ENCODE assay signal across 15 cellular contexts in the genomic region with DNA sequence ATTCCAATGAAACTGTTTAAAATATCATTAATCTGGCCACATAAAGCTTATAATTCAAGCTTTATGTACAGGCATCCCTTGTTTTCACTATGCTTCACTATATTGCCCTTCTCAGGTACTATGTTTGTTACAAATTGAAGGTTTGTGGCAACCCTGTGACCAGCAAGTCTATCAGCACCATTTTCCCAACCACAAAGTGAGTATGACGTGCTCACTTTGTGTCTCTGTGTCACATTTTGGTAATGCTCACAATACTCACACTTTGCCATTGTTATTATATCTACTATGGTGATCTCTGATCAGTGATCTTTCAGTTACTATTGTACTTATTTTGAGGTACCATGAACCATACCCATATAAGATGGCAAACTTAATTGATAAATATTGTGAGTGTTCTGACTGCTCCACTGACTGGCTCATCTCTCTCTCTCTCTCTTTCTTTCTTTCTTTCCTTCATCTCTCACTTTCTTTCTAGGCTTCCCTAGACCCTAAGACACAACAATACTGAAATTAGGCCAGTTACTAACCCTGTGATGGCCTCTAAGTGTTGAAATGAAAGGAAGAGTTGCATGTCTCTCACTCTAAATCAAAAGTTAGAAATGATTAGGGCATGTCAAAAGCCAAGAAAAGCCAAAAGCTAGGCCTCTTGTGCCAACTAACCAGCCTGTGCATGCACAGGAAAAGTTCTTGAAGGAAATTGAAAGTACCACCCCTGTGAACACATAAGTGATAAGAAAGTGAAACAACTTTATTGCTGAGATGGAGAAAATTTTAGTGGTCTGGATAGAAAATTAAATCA.
DNase-seq lines count a peak whose midpoint lies in the region; ATAC-seq, FAIRE-seq and TF ChIP-seq lines count a peak whose summit lies in the region.
"Had no signal": no experiment of that assay in that cellular context is flagged by ENCODE, and none has a peak within 500 bp of the region (broad histone marks: within the 10 kb centered on the region; RNA-seq: fewer than 3 reads in every experiment).

No MANE protein-coding gene starts in this region.

- H3K27me3 Mint-ChIP-seq in CD4-positive, alpha-beta memory T cell: no peaks in the 10 kb centered on the region
- H3K27me3 Mint-ChIP-seq in GM23338 (ENCODE audit: insufficient read depth, low read depth, poor library complexity): no peaks in the 10 kb centered on the region
- no peaks in the 10 kb centered on the region for H3K27me3 Mint-ChIP-seq in activated CD4-positive, alpha-beta T cell treated with anti-CD3 and anti-CD28 coated beads, Interleukin-2, amount 10 ng/mL, durations not matched to agents 7 days and 5 days
- no peaks in the 10 kb centered on the region for H3K27me3 Mint-ChIP-seq in naive B cell
- H3K27me3 Mint-ChIP-seq: progenitor cell of endocrine pancreas had no signal

- no peaks in the 10 kb centered on the region for H3K9me2 ChIP-seq in GM23338 (ENCODE audit: insufficient read depth)

- H3K9me3 ChIP-seq in CD4-positive, alpha-beta memory T cell (ENCODE audit: control insufficient read depth in 1 of 2, low read length in 2 of 2): no peaks in the 10 kb centered on the region
- H3K9me3 ChIP-seq in kidney (ENCODE audit: control insufficient read depth in 1 of 2, low read length in 2 of 2): no peaks in the 10 kb centered on the region

- peaks cover 94% of the 10 kb centered on the region for H3K4me1 ChIP-seq in CD4-positive, alpha-beta memory T cell (ENCODE audit: insufficient read depth, low read length)
- H3K4me1 ChIP-seq in GM23338 (ENCODE audit: insufficient read depth): 0 out of 2 replicates have a peak, but pooled peaks cover 8% of the 10 kb centered on the region
- H3K4me1 ChIP-seq in kidney (ENCODE audit: control insufficient read depth in 1 of 2, insufficient read depth in 1 of 2, low read depth in 1 of 2, low read length in 2 of 2): peaks cover 0 to 2% of the 10 kb centered on the region in 2 donors

- peaks cover 60 to 93% (median 75%) of the 10 kb centered on the region in 4 donors for H3K4me1 Mint-ChIP-seq in CD4-positive, alpha-beta memory T cell
- peaks cover 3% of the 10 kb centered on the region; the same call in 2 of the 3 replicates for H3K4me1 Mint-ChIP-seq in GM23338
- H3K4me1 Mint-ChIP-seq in activated CD4-positive, alpha-beta T cell treated with anti-CD3 and anti-CD28 coated beads, Interleukin-2, amount 10 ng/mL, durations not matched to agents 7 days and 5 days: peaks cover 89% of the 10 kb centered on the region
- H3K4me1 Mint-ChIP-seq in naive B cell: peaks cover 39 to 82% (median 75%) of the 10 kb centered on the region in 3 donors

- H4K20me1 ChIP-seq in GM23338 (replicated peaks; ENCODE audit: insufficient read depth): no peaks in the 10 kb centered on the region

- intact Hi-C loops in CD4-positive, alpha-beta memory T cell (cut with micrococcal nuclease): loop anchor here (2.0 kb wide), 1 partner anchor 14 kb away; no protein-coding TSS in a partner anchor
- intact Hi-C loops in kidney (cut with DNase I): no loop called here

- peak; percentile 36 to 76 (median 45) for DNase-seq in CD4-positive, alpha-beta memory T cell
- DNase-seq in GM23338 (ENCODE audit: low spot score) (no peak), naive B cell (no peak), NCI-H748 treated with DMSO at 0.1 percent for 48 hours (lab: John Stamatoyannopoulos, UW) (no peak), kidney (no peak), NCI-H748 (lab: John Stamatoyannopoulos, UW; ENCODE audit: unreplicated experiment) (no peak)
- DNase-seq in activated CD4-positive, alpha-beta T cell treated with anti-CD3 and anti-CD28 coated beads, Interleukin-2, amount 10 ng/mL, durations not matched to agents 7 days and 5 days: peak; percentile 50
- DNase-seq: caudate nucleus, erythroblast, GM23248, hypothalamus, Karpas-422, NCI-H2081 treated with DMSO at 0.1 percent for 48 hours had no signal

- no peak overlapping the region for H3K9ac ChIP-seq in kidney (ENCODE audit: low read length in 2 of 2)
- H3K9ac ChIP-seq: GM23248 had no signal

- peak overlapping the region; percentile 59 for H3K27ac ChIP-seq in CD4-positive, alpha-beta memory T cell (ENCODE audit: low read depth, low read length)
- H3K27ac ChIP-seq in GM23338 (ENCODE audit: low read depth) (no peak overlapping the region), kidney (ENCODE audit: low read depth in 2 of 2, low read length in 2 of 2) (no peak overlapping the region)
- H3K27ac ChIP-seq: GM23248 had no signal

- no peaks in the 10 kb centered on the region for H3K36me3 ChIP-seq in CD4-positive, alpha-beta memory T cell (ENCODE audit: insufficient read depth, low read length)
- no peaks in the 10 kb centered on the region for H3K36me3 ChIP-seq in GM23338 (ENCODE audit: insufficient read depth)
- no peaks in the 10 kb centered on the region for H3K36me3 ChIP-seq in kidney (ENCODE audit: control insufficient read depth in 1 of 2, insufficient read depth in 2 of 2, low read length in 2 of 2)

- H2AFZ ChIP-seq in GM23338: peak overlapping the region; percentile 76; the same call in 1 of the 2 replicates
- H2AFZ ChIP-seq: GM23248 had no signal

- no peaks in the 10 kb centered on the region for H3K27me3 ChIP-seq in CD4-positive, alpha-beta memory T cell (ENCODE audit: insufficient read depth, low read length)
- H3K27me3 ChIP-seq in GM23338 (ENCODE audit: insufficient read depth): no peaks in the 10 kb centered on the region

- H3K79me2 ChIP-seq in GM23338 (replicated peaks; ENCODE audit: insufficient read depth): no peaks in the 10 kb centered on the region

- no peak for ATAC-seq in GM23338
- peak in 1 of 2 donors; percentile 31 for ATAC-seq in naive B cell (ENCODE audit: low read depth in 2 of 2)
- no peak for ATAC-seq in HG03108 (IDR thresholded peaks at IDR 0.05; ENCODE audit: unreplicated experiment)

- H3F3A ChIP-seq in GM23338 (replicated peaks; ENCODE audit: low read depth): no peaks in the 10 kb centered on the region

- no peak overlapping the region for H3K4me2 ChIP-seq in GM23338

- no peak overlapping the region for H3K4me3 ChIP-seq in CD4-positive, alpha-beta memory T cell (ENCODE audit: low read length in 2 of 2)
- no peak overlapping the region for H3K4me3 ChIP-seq in GM23338
- no peak overlapping the region for H3K4me3 ChIP-seq in kidney (ENCODE audit: low read length in 2 of 2)
- H3K4me3 ChIP-seq: GM23248 had no signal

- TF ChIP-seq CTCF in GM23338 (conservative IDR thresholded peaks at IDR 0.05; ENCODE audit: low read depth in 2 of 2) (no peak), kidney (IDR thresholded peaks at IDR 0.05; ENCODE audit: borderline replicate concordance, extremely low read depth, insufficient read depth) (no peak)

- POLR2A ChIA-PET in CD4-positive, alpha-beta memory T cell (lab: Charles Lee; ENCODE audit: partially characterized antibody): interaction anchor here (0.7 to 2.7 kb wide), 15 partner anchors 9 to 249 kb away, joined by 3 to 20 read pairs (median 4); a partner anchor contains a TSS
- POLR2A ChIA-PET in activated CD4-positive, alpha-beta T cell treated with anti-CD3 and anti-CD28 coated beads, Interleukin-2, amount 10 ng/mL, durations not matched to agents 7 days and 5 days (lab: Charles Lee): no interaction called here

- FAIRE-seq in kidney (lab: Jason Lieb, UNC): no peak

- H3K9me3 Mint-ChIP-seq in CD4-positive, alpha-beta memory T cell: peaks cover 0 to 9% (median under 1%) of the 10 kb centered on the region in 8 donors
- H3K9me3 Mint-ChIP-seq in GM23338: peaks cover 9% of the 10 kb centered on the region
- peaks cover 14% of the 10 kb centered on the region for H3K9me3 Mint-ChIP-seq in activated CD4-positive, alpha-beta T cell treated with anti-CD3 and anti-CD28 coated beads, Interleukin-2, amount 10 ng/mL, durations not matched to agents 7 days and 5 days
- H3K9me3 Mint-ChIP-seq in naive B cell: peaks cover 0 to 4% (median 1%) of the 10 kb centered on the region in 7 donors

- peak overlapping the region; percentile 83 to 95 (median 85) for H3K27ac Mint-ChIP-seq in CD4-positive, alpha-beta memory T cell
- H3K27ac Mint-ChIP-seq in GM23338 (no peak overlapping the region), naive B cell (peak overlapping the region; percentile 17 to 96 (median 55))
- peak overlapping the region; percentile 93 for H3K27ac Mint-ChIP-seq in activated CD4-positive, alpha-beta T cell treated with anti-CD3 and anti-CD28 coated beads, Interleukin-2, amount 10 ng/mL, durations not matched to agents 7 days and 5 days
- H3K27ac Mint-ChIP-seq: progenitor cell of endocrine pancreas had no signal

- peak overlapping the region in 7 of 8 donors; percentile 37 to 77 (median 62) for H3K4me3 Mint-ChIP-seq in CD4-positive, alpha-beta memory T cell
- H3K4me3 Mint-ChIP-seq in GM23338: no peak overlapping the region
- peak overlapping the region; percentile 4 for H3K4me3 Mint-ChIP-seq in activated CD4-positive, alpha-beta T cell treated with anti-CD3 and anti-CD28 coated beads, Interleukin-2, amount 10 ng/mL, durations not matched to agents 7 days and 5 days
- peak overlapping the region in 7 of 8 donors; percentile 6 to 61 (median 52) for H3K4me3 Mint-ChIP-seq in naive B cell

- no peaks in the 10 kb centered on the region for H3K36me3 Mint-ChIP-seq in CD4-positive, alpha-beta memory T cell
- H3K36me3 Mint-ChIP-seq in GM23338 (ENCODE audit: low read depth): peaks cover 7% of the 10 kb centered on the region
- peaks cover 13% of the 10 kb centered on the region for H3K36me3 Mint-ChIP-seq in activated CD4-positive, alpha-beta T cell treated with anti-CD3 and anti-CD28 coated beads, Interleukin-2, amount 10 ng/mL, durations not matched to agents 7 days and 5 days (ENCODE audit: low read depth)
- peaks cover 0 to 7% of the 10 kb centered on the region in 2 donors for H3K36me3 Mint-ChIP-seq in naive B cell

- CTCF ChIA-PET in CD4-positive, alpha-beta memory T cell (lab: Charles Lee; ENCODE audit: partially characterized antibody): interaction anchor here (0.5 to 2.1 kb wide), 7 partner anchors 12 to 74 kb away, joined by 3 to 8 read pairs (median 5); no protein-coding TSS in a partner anchor
- CTCF ChIA-PET in activated CD4-positive, alpha-beta T cell treated with anti-CD3 and anti-CD28 coated beads, Interleukin-2, amount 10 ng/mL, durations not matched to agents 7 days and 5 days (lab: Charles Lee): interaction anchor here (0.5 to 1.9 kb wide), 5 partner anchors 15 to 73 kb away, joined by 3 to 7 read pairs (median 4); no protein-coding TSS in a partner anchor

TF ChIP-seq in GM23338, 12 proteins besides CTCF, POLR2A, EP300 and RAD21 (continues in another document):
- TF ChIP-seq CREB1 (CRISPR knock-in tag; IDR thresholded peaks at IDR 0.05; ENCODE audit: low read depth) (no peak), EZH2 (IDR thresholded peaks at IDR 0.05; ENCODE audit: low read depth, unreplicated experiment) (no peak)

Comparison
In these comparisons a context has a peak if more than half of its experiments do, and no peak if none do; other contexts are left out.
1. DNase-seq: peak in CD4-positive, alpha-beta memory T cell (5 of 5) and activated CD4-positive, alpha-beta T cell treated with anti-CD3 and anti-CD28 coated beads, Interleukin-2, amount 10 ng/mL, durations not matched to agents 7 days and 5 days (single experiment); none in GM23338 (single experiment), naive B cell (single experiment), NCI-H748 treated with DMSO at 0.1 percent for 48 hours (single experiment), kidney (single experiment) and NCI-H748 (single experiment).